ENCODE assay signal across 10 cellular contexts in the genomic region with DNA sequence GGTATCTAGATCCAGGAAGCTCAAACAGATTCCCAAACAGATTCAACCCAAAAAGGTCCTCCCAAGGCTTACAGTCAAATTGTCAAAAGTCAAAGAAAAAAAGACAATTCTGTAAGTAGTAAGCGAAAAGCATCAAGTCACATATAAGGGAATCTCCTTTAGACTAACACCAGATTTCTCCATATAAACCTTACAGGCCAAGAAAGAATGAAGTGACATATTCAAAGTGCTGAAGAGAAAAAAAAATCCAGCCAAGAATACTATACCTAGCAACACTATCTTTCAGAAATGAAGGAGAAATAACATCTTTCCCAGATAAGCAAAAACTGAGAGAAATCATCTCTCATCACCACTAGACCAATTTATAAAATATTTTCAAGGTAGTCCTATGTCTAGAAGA.
"Had no signal": no experiment of that assay in that cellular context is flagged by ENCODE, and none has a peak within 500 bp of the region (broad histone marks: within the 10 kb centered on the region; RNA-seq: fewer than 3 reads in every experiment).

No MANE protein-coding gene starts in this region.

- H3K36me3 ChIP-seq: HAP-1 had no signal

- H3K4me3 ChIP-seq: GM23248, GM23338, HAP-1 had no signal

- H3K4me2 ChIP-seq: GM23338 had no signal

- DNase-seq: GM23248, GOT3, H7, H9, HCEC 1CT, HFFc6 had no signal

- H3K4me1 ChIP-seq: HAP-1 had no signal

- FAIRE-seq: H1, H54 had no signal

- ATAC-seq: GM23338 had no signal

- H3K9me3 ChIP-seq: HAP-1 had no signal

- H3K27ac ChIP-seq: GM23248 had no signal

- H2AFZ ChIP-seq: GM23248, GM23338 had no signal

- H3K9ac ChIP-seq: GM23248 had no signal
